ENCODE assay signal across 1 cellular context in genomic region chr7:12210179-12211053, GRCh38.
TF ChIP-seq lines count a peak whose summit lies in the region.

No MANE protein-coding gene starts in this region.

TF ChIP-seq in GM23338, 12 proteins besides CTCF, POLR2A, EP300 and RAD21 (continued from another document):
- TF ChIP-seq, protein P1, sequence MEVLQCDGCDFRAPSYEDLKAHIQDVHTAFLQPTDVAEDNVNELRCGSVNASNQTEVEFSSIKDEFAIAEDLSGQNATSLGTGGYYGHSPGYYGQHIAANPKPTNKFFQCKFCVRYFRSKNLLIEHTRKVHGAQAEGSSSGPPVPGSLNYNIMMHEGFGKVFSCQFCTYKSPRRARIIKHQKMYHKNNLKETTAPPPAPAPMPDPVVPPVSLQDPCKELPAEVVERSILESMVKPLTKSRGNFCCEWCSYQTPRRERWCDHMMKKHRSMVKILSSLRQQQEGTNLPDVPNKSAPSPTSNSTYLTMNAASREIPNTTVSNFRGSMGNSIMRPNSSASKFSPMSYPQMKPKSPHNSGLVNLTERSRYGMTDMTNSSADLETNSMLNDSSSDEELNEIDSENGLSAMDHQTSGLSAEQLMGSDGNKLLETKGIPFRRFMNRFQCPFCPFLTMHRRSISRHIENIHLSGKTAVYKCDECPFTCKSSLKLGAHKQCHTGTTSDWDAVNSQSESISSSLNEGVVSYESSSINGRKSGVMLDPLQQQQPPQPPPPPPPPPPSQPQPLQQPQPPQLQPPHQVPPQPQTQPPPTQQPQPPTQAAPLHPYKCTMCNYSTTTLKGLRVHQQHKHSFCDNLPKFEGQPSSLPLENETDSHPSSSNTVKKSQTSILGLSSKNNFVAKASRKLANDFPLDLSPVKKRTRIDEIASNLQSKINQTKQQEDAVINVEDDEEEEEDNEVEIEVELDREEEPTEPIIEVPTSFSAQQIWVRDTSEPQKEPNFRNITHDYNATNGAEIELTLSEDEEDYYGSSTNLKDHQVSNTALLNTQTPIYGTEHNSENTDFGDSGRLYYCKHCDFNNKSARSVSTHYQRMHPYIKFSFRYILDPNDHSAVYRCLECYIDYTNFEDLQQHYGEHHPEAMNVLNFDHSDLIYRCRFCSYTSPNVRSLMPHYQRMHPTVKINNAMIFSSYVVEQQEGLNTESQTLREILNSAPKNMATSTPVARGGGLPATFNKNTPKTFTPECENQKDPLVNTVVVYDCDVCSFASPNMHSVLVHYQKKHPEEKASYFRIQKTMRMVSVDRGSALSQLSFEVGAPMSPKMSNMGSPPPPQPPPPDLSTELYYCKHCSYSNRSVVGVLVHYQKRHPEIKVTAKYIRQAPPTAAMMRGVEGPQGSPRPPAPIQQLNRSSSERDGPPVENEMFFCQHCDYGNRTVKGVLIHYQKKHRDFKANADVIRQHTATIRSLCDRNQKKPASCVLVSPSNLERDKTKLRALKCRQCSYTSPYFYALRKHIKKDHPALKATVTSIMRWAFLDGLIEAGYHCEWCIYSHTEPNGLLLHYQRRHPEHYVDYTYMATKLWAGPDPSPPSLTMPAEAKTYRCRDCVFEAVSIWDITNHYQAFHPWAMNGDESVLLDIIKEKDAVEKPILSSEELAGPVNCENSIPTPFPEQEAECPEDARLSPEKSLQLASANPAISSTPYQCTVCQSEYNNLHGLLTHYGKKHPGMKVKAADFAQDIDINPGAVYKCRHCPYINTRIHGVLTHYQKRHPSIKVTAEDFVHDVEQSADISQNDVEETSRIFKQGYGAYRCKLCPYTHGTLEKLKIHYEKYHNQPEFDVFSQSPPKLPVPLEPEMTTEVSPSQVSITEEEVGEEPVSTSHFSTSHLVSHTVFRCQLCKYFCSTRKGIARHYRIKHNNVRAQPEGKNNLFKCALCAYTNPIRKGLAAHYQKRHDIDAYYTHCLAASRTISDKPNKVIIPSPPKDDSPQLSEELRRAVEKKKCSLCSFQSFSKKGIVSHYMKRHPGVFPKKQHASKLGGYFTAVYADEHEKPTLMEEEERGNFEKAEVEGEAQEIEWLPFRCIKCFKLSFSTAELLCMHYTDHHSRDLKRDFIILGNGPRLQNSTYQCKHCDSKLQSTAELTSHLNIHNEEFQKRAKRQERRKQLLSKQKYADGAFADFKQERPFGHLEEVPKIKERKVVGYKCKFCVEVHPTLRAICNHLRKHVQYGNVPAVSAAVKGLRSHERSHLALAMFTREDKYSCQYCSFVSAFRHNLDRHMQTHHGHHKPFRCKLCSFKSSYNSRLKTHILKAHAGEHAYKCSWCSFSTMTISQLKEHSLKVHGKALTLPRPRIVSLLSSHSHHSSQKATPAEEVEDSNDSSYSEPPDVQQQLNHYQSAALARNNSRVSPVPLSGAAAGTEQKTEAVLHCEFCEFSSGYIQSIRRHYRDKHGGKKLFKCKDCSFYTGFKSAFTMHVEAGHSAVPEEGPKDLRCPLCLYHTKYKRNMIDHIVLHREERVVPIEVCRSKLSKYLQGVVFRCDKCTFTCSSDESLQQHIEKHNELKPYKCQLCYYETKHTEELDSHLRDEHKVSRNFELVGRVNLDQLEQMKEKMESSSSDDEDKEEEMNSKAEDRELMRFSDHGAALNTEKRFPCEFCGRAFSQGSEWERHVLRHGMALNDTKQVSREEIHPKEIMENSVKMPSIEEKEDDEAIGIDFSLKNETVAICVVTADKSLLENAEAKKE (CRISPR knock-in tag; IDR thresholded peaks at IDR 0.05): no peak
